ENCODE assay signal across 8 cellular contexts in genomic region chr12:110403975-110404675, GRCh38. TPM values are rescaled to one million over a fixed set of nuclear protein-coding genes. Genes with fewer than 3 reads are reported as not detected.
A peak's percentile ranks its signal among the peaks of the same experiment; 100 is the strongest.
DNase-seq lines count a peak whose midpoint lies in the region; ATAC-seq and TF ChIP-seq lines count a peak whose summit lies in the region.

No MANE protein-coding gene starts in this region.

- H3K9me3 Mint-ChIP-seq in activated T-cell treated with anti-CD3 and anti-CD28 coated beads, Interleukin-2, amount 50 U/mL, for 72 hours = no peaks in the 10 kb centered on the region

- no peak for TF ChIP-seq POLR2A in esophagus muscularis mucosa (IDR thresholded peaks at IDR 0.05; ENCODE audit: low read depth)

- no peaks in the 10 kb centered on the region for H3K27me3 Mint-ChIP-seq in activated T-cell treated with anti-CD3 and anti-CD28 coated beads, Interleukin-2, amount 50 U/mL, for 72 hours (ENCODE audit: low read depth)

- H3K36me3 Mint-ChIP-seq in activated T-cell treated with anti-CD3 and anti-CD28 coated beads, Interleukin-2, amount 50 U/mL, for 72 hours (ENCODE audit: insufficient read depth in 2 of 2) = peaks cover 0 to 12% of the 10 kb centered on the region in 2 donors

- H3K27ac ChIP-seq in Panc1 (ENCODE audit: low read length) = peak overlapping the region; percentile 100
- H3K27ac ChIP-seq in esophagus muscularis mucosa (replicated peaks in 1 of 4) = peak overlapping the region; percentile 88 to 92 (median 90)
- peak overlapping the region; percentile 100 for H3K27ac ChIP-seq in muscle layer of duodenum (ENCODE audit: low read length)

- TF ChIP-seq CTCF in Panc1 (IDR thresholded peaks at IDR 0.05) (no peak), esophagus muscularis mucosa (IDR thresholded peaks at IDR 0.05) (no peak)

- POLR2A ChIA-PET in Panc1 (lab: Charles Lee) = no interaction called here

- peak overlapping the region; percentile 95 for H3K4me3 ChIP-seq in Jurkat, Clone E6-1 (ENCODE audit: low read length)
- H3K4me3 ChIP-seq in Panc1 (ENCODE audit: low read depth in 2 of 2, low read length in 2 of 2) = peak overlapping the region; percentile 92 to 97
- peak overlapping the region; percentile 80 to 97 (median 90) for H3K4me3 ChIP-seq in esophagus muscularis mucosa
- peak overlapping the region; percentile 98 for H3K4me3 ChIP-seq in muscle layer of duodenum (ENCODE audit: low read depth in 1 of 2, low read length in 2 of 2)

- TF ChIP-seq EP300 in esophagus muscularis mucosa (IDR thresholded peaks at IDR 0.05) = no peak

- H3K27me3 ChIP-seq in Panc1 (ENCODE audit: control insufficient read depth, insufficient read depth, low read length) (no peaks in the 10 kb centered on the region), esophagus muscularis mucosa (no peaks in the 10 kb centered on the region), muscle layer of duodenum (ENCODE audit: low read depth, low read length) (no peaks in the 10 kb centered on the region)

- WGBS in esophagus muscularis mucosa = 20% methylated on average over 21 of the region's 21 CpGs

- peak overlapping the region; percentile 100 for H3K27ac Mint-ChIP-seq in activated T-cell treated with anti-CD3 and anti-CD28 coated beads, Interleukin-2, amount 50 U/mL, for 72 hours

- H3K4me1 Mint-ChIP-seq in activated T-cell treated with anti-CD3 and anti-CD28 coated beads, Interleukin-2, amount 50 U/mL, for 72 hours (ENCODE audit: low read depth) = peaks cover 29% of the 10 kb centered on the region

- peak; percentile 71 for DNase-seq in Jurkat, Clone E6-1 (ENCODE audit: low read depth, low spot score)
- DNase-seq in Panc1 (ENCODE audit: low read depth, low spot score) = peak; percentile 32
- peak; percentile 82 to 85 for DNase-seq in activated T-cell treated with anti-CD3 and anti-CD28 coated beads, Interleukin-2, amount 50 U/mL, for 72 hours
- no peak for DNase-seq in esophagus muscularis mucosa (ENCODE audit: extremely low spot score)
- peak; percentile 85 for DNase-seq in stimulated activated CD8-positive, alpha-beta memory T cell treated with anti-CD3 and anti-CD28 coated beads, Interleukin-4, amount 100 ng/mL, for 48 hours

- no peaks in the 10 kb centered on the region for H3K9me3 ChIP-seq in Panc1 (ENCODE audit: control insufficient read depth, insufficient read depth, low read depth, low read length)
- H3K9me3 ChIP-seq in esophagus muscularis mucosa = no peaks in the 10 kb centered on the region
- no peaks in the 10 kb centered on the region for H3K9me3 ChIP-seq in muscle layer of duodenum (ENCODE audit: control insufficient read depth in 1 of 2, low read length in 2 of 2)

- H3K36me3 ChIP-seq in Panc1 (ENCODE audit: control insufficient read depth, insufficient read depth, low read length) (peaks cover 6% of the 10 kb centered on the region; the same call in 1 of the 2 replicates), esophagus muscularis mucosa (peaks cover 0 to 18% (median 12%) of the 10 kb centered on the region in 4 donors), muscle layer of duodenum (ENCODE audit: control insufficient read depth in 1 of 2, insufficient read depth in 2 of 2, low read length in 2 of 2) (peaks cover 6 to 13% of the 10 kb centered on the region in 2 donors)

- ATAC-seq in GM18502 (IDR thresholded peaks at IDR 0.05; ENCODE audit: poor library complexity, unreplicated experiment) (peak; percentile 50), Panc1 (peak; percentile 79), GM18870 (IDR thresholded peaks at IDR 0.05; ENCODE audit: unreplicated experiment) (no peak)
- peak; percentile 66 to 73 for ATAC-seq in activated T-cell treated with anti-CD3 and anti-CD28 coated beads, Interleukin-2, amount 50 U/mL, for 72 hours (replicated peaks in 1 of 2)

- H3K4me3 Mint-ChIP-seq in activated T-cell treated with anti-CD3 and anti-CD28 coated beads, Interleukin-2, amount 50 U/mL, for 72 hours = peak overlapping the region; percentile 99 to 100

- in situ Hi-C loops in Panc1 (cut with HindIII; ENCODE audit: low pct_unique_long_range_greater_than_20kb, low sequenced_read_pairs) = no loop called here

- CTCF ChIA-PET in Panc1 (lab: Charles Lee) = interaction anchor here (0.6 kb wide), 1 partner anchor 27 kb away, joined by 3 read pairs; no protein-coding TSS in a partner anchor

- H3K4me1 ChIP-seq in Panc1 (ENCODE audit: control insufficient read depth, insufficient read depth, low read length) (peaks cover 9% of the 10 kb centered on the region), esophagus muscularis mucosa (peaks cover 10 to 36% (median 27%) of the 10 kb centered on the region in 4 donors), muscle layer of duodenum (ENCODE audit: control insufficient read depth in 1 of 2, insufficient read depth in 2 of 2, low read length in 2 of 2) (peaks cover 0 to 16% of the 10 kb centered on the region in 2 donors)

- TSS peak; percentile 89 for BruUV-seq in Panc1 (replicated peaks; lab: Mats Ljungman, UMichigan)

- intact Hi-C loops in Panc1 (cut with micrococcal nuclease; ENCODE audit: unreplicated experiment) = no loop called here
- intact Hi-C loops in esophagus muscularis mucosa (cut with DNase I) = no loop called here

RNA-seq across cellular contexts. Expression of gene ANAPC7, which starts 0.6 kb away (rescaled TPM):
- 97.6 TPM for polyA plus RNA-seq in Jurkat, Clone E6-1 (2012; ENCODE audit: insufficient read depth, insufficient read length)
- total RNA-seq in Panc1 (2021; ENCODE audit: unreplicated experiment) (85.8 TPM), esophagus muscularis mucosa (10 to 100 TPM; 32.5 to 35.0 (median 33.2) TPM)
- 70.7 TPM for polyA plus RNA-seq in Panc1 (2012; ENCODE audit: insufficient read length)
- total RNA-seq in activated T-cell treated with anti-CD3 and anti-CD28 coated beads, Interleukin-2, amount 50 U/mL, for 72 hours = 10 to 100 TPM; 49.1 to 61.1 TPM

RNA-seq across cellular contexts. Expression of gene ARPC3, which starts 46.0 kb away (rescaled TPM):
- polyA plus RNA-seq in Jurkat, Clone E6-1 (2012; ENCODE audit: insufficient read depth, insufficient read length) = 365 TPM
- total RNA-seq in Panc1 (2021; ENCODE audit: unreplicated experiment) (319 TPM), esophagus muscularis mucosa (100 to 1,000 TPM; 227 to 363 (median 257) TPM)
- polyA plus RNA-seq in Panc1 (2012; ENCODE audit: insufficient read length) = 202 TPM
- 100 to 1,000 TPM; 166 to 210 TPM for total RNA-seq in activated T-cell treated with anti-CD3 and anti-CD28 coated beads, Interleukin-2, amount 50 U/mL, for 72 hours
